ENCODE assay signal across 8 cellular contexts in genomic region chr2:32061973-32062861, GRCh38. TPM values are rescaled to one million over a fixed set of nuclear protein-coding genes. Genes with fewer than 3 reads are reported as not detected.
A peak's percentile ranks its signal among the peaks of the same experiment; 100 is the strongest.
DNase-seq lines count a peak whose midpoint lies in the region; ATAC-seq and TF ChIP-seq lines count a peak whose summit lies in the region.

No MANE protein-coding gene starts in this region.

- no peaks in the 10 kb centered on the region for H3K36me3 ChIP-seq in CD8-positive, alpha-beta memory T cell (ENCODE audit: insufficient read depth, low read length)

- DNase-seq in CD8-positive, alpha-beta memory T cell = no peak
- no peak for DNase-seq in HFFc6
- DNase-seq in RPMI7951 (ENCODE audit: low read depth) = peak; percentile 63
- DNase-seq in coronary artery (ENCODE audit: low spot score) = no peak
- peak; percentile 16 to 82 for DNase-seq in lower leg skin (ENCODE audit: low spot score in 2 of 2)
- no peak for DNase-seq in NK-92 treated with Interleukin-12 subunit alpha and Interleukin-12 subunit beta, amount 100 ng/mL, for 24 hours (lab: John Stamatoyannopoulos, UW)

- peak overlapping the region; percentile 94 to 100 (median 98) for H3K4me3 Mint-ChIP-seq in CD8-positive, alpha-beta memory T cell
- H3K4me3 Mint-ChIP-seq in HFFc6 = peak overlapping the region; percentile 100

- CTCF ChIA-PET in CD8-positive, alpha-beta memory T cell (lab: Charles Lee) = interaction anchor here (0.9 to 2.4 kb wide), 5 partner anchors 8 to 54 kb away, joined by 3 to 8 read pairs (median 5); partner anchors contain the start of gene DPY30

- H3K27me3 Mint-ChIP-seq in CD8-positive, alpha-beta memory T cell = no peaks in the 10 kb centered on the region
- no peaks in the 10 kb centered on the region; the same call in 1 of the 2 replicates for H3K27me3 Mint-ChIP-seq in HFFc6 (ENCODE audit: insufficient read depth)

- intact Hi-C loops in lower leg skin (cut with DNase I; ENCODE audit: low total_unique reads) = no loop called here

- H3K9me3 ChIP-seq in CD8-positive, alpha-beta memory T cell (ENCODE audit: low read length) = no peaks in the 10 kb centered on the region

- no peak for TF ChIP-seq CTCF in HFFc6 (IDR thresholded peaks at IDR 0.05)
- TF ChIP-seq CTCF in coronary artery (IDR thresholded peaks at IDR 0.05) = no peak
- TF ChIP-seq CTCF in lower leg skin (IDR thresholded peaks at IDR 0.05) = no peak

- 50 to 53% methylated on average over 13 of the region's 13 CpGs for WGBS in lower leg skin, 2 donors

- peak overlapping the region in 7 of 8 donors; percentile 70 to 98 (median 96) for H3K27ac Mint-ChIP-seq in CD8-positive, alpha-beta memory T cell
- H3K27ac Mint-ChIP-seq in HFFc6 = no peak overlapping the region; the same call in none of the 2 replicates

- no peak for TF ChIP-seq POLR2A in lower leg skin (IDR thresholded peaks at IDR 0.05)

- H3K27ac ChIP-seq in CD8-positive, alpha-beta memory T cell (ENCODE audit: low read depth, low read length) = peak overlapping the region; percentile 78
- peak overlapping the region; percentile 34 to 88 for H3K27ac ChIP-seq in coronary artery
- peak overlapping the region; percentile 59 for H3K27ac ChIP-seq in temporal lobe (ENCODE audit: low read depth, low read length)

- H3K4me1 ChIP-seq in CD8-positive, alpha-beta memory T cell (ENCODE audit: insufficient read depth, low read length) = peaks cover 18% of the 10 kb centered on the region

- H3K27me3 ChIP-seq in CD8-positive, alpha-beta memory T cell (ENCODE audit: insufficient read depth, low read length, poor library complexity, severe bottlenecking) = no peaks in the 10 kb centered on the region

- POLR2A ChIA-PET in CD8-positive, alpha-beta memory T cell (lab: Charles Lee) = interaction anchor here (0.6 to 3.1 kb wide), 4 partner anchors 23 to 301 kb away, joined by 3 to 24 read pairs (median 4); partner anchors contain the start of genes DPY30 and SLC30A6

- H3K4me1 Mint-ChIP-seq in CD8-positive, alpha-beta memory T cell = peaks cover 25 to 38% (median 34%) of the 10 kb centered on the region in 3 donors
- peaks cover 27% of the 10 kb centered on the region for H3K4me1 Mint-ChIP-seq in HFFc6 (ENCODE audit: low read depth)

- no peak for ATAC-seq in HG03159 (IDR thresholded peaks at IDR 0.05; ENCODE audit: unreplicated experiment)

- H3K9me3 Mint-ChIP-seq in CD8-positive, alpha-beta memory T cell = no peaks in the 10 kb centered on the region
- H3K9me3 Mint-ChIP-seq in HFFc6 = peaks cover 6% of the 10 kb centered on the region; the same call in 1 of the 2 replicates

- peaks cover 0 to 16% (median 1%) of the 10 kb centered on the region in 3 donors for H3K36me3 Mint-ChIP-seq in CD8-positive, alpha-beta memory T cell
- peaks cover 6% of the 10 kb centered on the region for H3K36me3 Mint-ChIP-seq in HFFc6 (ENCODE audit: low read depth)

- H3K4me3 ChIP-seq in CD8-positive, alpha-beta memory T cell (ENCODE audit: low read length) = peak overlapping the region; percentile 92
- H3K4me3 ChIP-seq in coronary artery = peak overlapping the region; percentile 90
- H3K4me3 ChIP-seq in lower leg skin (ENCODE audit: low read depth, poor library complexity, severe bottlenecking) = no peak overlapping the region

RNA-seq across cellular contexts. Expression of gene SPAST, which starts 1.1 kb away (rescaled TPM):
- 10 to 100 TPM; 19.7 to 20.4 TPM for total RNA-seq in CD8-positive, alpha-beta memory T cell
- polyA plus RNA-seq in CD8-positive, alpha-beta memory T cell = 10.6 TPM
- total RNA-seq in HFFc6 (2021; fragmentation: NEBNext Ultra II Directional; extraction: Animal tissue kit (Norgen Biotek cat#: 25700)) = 10 to 100 TPM; 11.6 to 13.6 (median 13.3) TPM
- 19.9 and 23.6 TPM in 2 replicates for total RNA-seq in RPMI7951 (2014; rRNA removed; shearing (Covaris generic))
- total RNA-seq in lower leg skin = 10 to 100 TPM; 19.0 to 26.6 (median 23.1) TPM
- 136 TPM for total RNA-seq in temporal lobe

RNA-seq across cellular contexts. Expression of gene DPY30, which starts 22.6 kb away (rescaled TPM):
- total RNA-seq in CD8-positive, alpha-beta memory T cell = 10 to 100 TPM; 78.2 to 82.7 TPM
- 155 TPM for polyA plus RNA-seq in CD8-positive, alpha-beta memory T cell
- total RNA-seq in HFFc6 (2021; fragmentation: NEBNext Ultra II Directional; extraction: Animal tissue kit (Norgen Biotek cat#: 25700)) = 10 to 100 TPM; 65.0 to 77.0 (median 66.6) TPM
- total RNA-seq in RPMI7951 (2014; rRNA removed; shearing (Covaris generic)) = 149 and 158 TPM in 2 replicates
- total RNA-seq in lower leg skin (10 to 100 TPM; 58.1 to 76.9 (median 61.8) TPM), temporal lobe (47.9 TPM)

RNA-seq across cellular contexts. Expression of gene MEMO1, which starts 51.4 kb away (rescaled TPM):
- total RNA-seq in CD8-positive, alpha-beta memory T cell = 10 to 100 TPM; 73.8 to 78.6 TPM
- 27.7 TPM for polyA plus RNA-seq in CD8-positive, alpha-beta memory T cell
- 10 to 100 TPM; 43.6 to 61.3 (median 55.1) TPM for total RNA-seq in HFFc6 (2021; fragmentation: NEBNext Ultra II Directional; extraction: Animal tissue kit (Norgen Biotek cat#: 25700))
- 74.3 and 78.6 TPM in 2 replicates for total RNA-seq in RPMI7951 (2014; rRNA removed; shearing (Covaris generic))
- total RNA-seq in lower leg skin (10 to 100 TPM; 25.1 to 31.3 (median 28.7) TPM), temporal lobe (50.4 TPM)

Comparison
In these comparisons a context has a peak if more than half of its experiments do, and no peak if none do; other contexts are left out.
1. DNase-seq: peak in RPMI7951 (single experiment) and lower leg skin (2 of 2); none in CD8-positive, alpha-beta memory T cell (0 of 5), HFFc6 (single experiment), coronary artery (single experiment) and NK-92 treated with Interleukin-12 subunit alpha and Interleukin-12 subunit beta, amount 100 ng/mL, for 24 hours (single experiment).
2. Peak in every context shown above with its lines, with median percentiles within 50 percentile points of each other: H3K27ac ChIP-seq.